Comparison of ENCODE assay signal across 8 cellular contexts in the genomic region with DNA sequence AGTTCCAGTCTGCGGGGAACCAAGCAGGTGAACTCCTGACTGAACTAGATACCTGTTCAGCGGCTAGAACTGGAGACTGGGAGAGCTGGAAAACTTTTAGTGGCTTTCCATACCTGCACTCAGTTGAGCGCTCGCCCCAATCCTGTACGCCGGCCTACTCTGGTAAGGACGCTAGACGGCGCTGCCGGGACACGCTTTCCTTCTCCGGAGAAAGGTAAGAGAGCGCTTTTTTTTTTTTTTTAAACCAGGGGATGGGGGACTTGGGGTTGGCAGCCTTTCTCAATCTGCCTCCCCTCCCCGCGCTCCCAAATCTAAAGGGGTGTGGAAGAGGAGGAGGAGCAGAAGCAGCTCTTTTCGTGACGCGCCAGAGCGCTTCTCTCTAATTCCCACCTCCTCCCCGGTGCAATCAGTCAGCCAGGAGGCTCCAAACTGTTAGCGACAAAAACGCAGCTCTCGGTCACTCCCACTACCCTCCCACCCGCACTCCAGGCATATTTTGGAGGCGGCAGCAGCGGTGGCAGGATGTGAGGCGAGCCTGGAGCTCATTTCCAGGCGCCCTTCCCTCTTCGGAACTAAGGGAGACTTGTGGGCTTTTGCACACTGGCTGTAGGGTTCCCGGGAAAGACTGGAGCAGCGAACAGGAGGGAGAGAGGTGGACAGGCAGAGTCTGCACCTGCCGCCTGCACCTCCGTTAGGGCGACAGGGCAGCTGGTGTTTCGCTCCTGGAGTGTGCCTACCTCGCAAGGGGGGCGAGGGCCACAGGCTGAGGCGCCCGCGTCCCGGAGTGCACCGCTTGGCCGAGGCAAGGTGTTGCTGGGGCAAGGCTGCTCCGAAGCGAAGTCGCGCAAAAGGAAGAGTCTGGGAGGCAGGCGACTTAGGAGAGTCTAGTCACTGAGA. TPM values are rescaled to one million over a fixed set of nuclear protein-coding genes. Genes with fewer than 3 reads are reported as not detected.
A peak's percentile ranks its signal among the peaks of the same experiment; 100 is the strongest.
DNase-seq lines count a peak whose midpoint lies in the region; ATAC-seq and TF ChIP-seq lines count a peak whose summit lies in the region.

IL1RAPL2 (plus strand) TSS at position 409 of the 897 bp plus-strand sequence.

- TF ChIP-seq CTCF in AG04449 (IDR thresholded peaks at IDR 0.05; ENCODE audit: insufficient read depth, low read length, missing control alignments), result peak; percentile 29
- peak; percentile 29 for TF ChIP-seq CTCF in GM13977 (IDR thresholded peaks at IDR 0.05; ENCODE audit: extremely low read depth, insufficient read depth, missing control alignments)
- TF ChIP-seq CTCF in VCaP (conservative IDR thresholded peaks at IDR 0.05), result peak; percentile 73
- TF ChIP-seq CTCF in suprapubic skin (IDR thresholded peaks at IDR 0.05), result peak; percentile 14 to 25

- TF ChIP-seq EP300 in suprapubic skin (IDR thresholded peaks at IDR 0.05), result no peak

- H3K4me3 ChIP-seq in AG04449 (ENCODE audit: low read depth, low read length) (no peak within 1 kb of the TSS), iPS-15b (ENCODE audit: low read depth, low read length) (peak within 1 kb of the TSS; percentile 85), suprapubic skin (peak within 1 kb of the TSS; percentile 33)

- DNase-seq in AG04449 (ENCODE audit: low read depth, low spot score), result no peak
- no peak for DNase-seq in GM13977 (ENCODE audit: low spot score)
- DNase-seq in suprapubic skin (ENCODE audit: low spot score in 2 of 2), result no peak
- no peak for DNase-seq in T1000 (lab: John Stamatoyannopoulos, UW)
- no peak for DNase-seq in activated T-cell treated with anti-CD3 and anti-CD28 coated beads for 4 hours

- H3K36me3 ChIP-seq in iPS-15b (ENCODE audit: control insufficient read depth, insufficient read depth, low read length), result no peaks in the 10 kb centered on the region
- H3K36me3 ChIP-seq in suprapubic skin, result no peaks in the 10 kb centered on the region

- TF ChIP-seq POLR2A in suprapubic skin (IDR thresholded peaks at IDR 0.05), result no peak

- H3K9me3 ChIP-seq in iPS-15b (ENCODE audit: control insufficient read depth, insufficient read depth, low read length) (no peaks in the 10 kb centered on the region), suprapubic skin (no peaks in the 10 kb centered on the region)

- no peak for ATAC-seq in HG02884 (IDR thresholded peaks at IDR 0.05; ENCODE audit: unreplicated experiment)

- POLR2A ChIA-PET in AG04449 (lab: Yijun Ruan, JAX), result no interaction called here

- no peak within 1 kb of the TSS for H3K9ac ChIP-seq in iPS-15b (ENCODE audit: low read depth, low read length)

- H3K4me1 ChIP-seq in iPS-15b (ENCODE audit: control insufficient read depth, insufficient read depth, low read length) (no peaks in the 10 kb centered on the region), suprapubic skin (peaks cover 6% of the 10 kb centered on the region)

- in situ Hi-C loops in GM13977 (cut with MboI; ENCODE audit: low pct_unique_long_range_greater_than_20kb, low sequenced_read_pairs, unreplicated experiment), result no loop called here

- H3K27ac ChIP-seq in VCaP, result no peak within 1 kb of the TSS
- no peak within 1 kb of the TSS for H3K27ac ChIP-seq in suprapubic skin

- H3K27me3 ChIP-seq in iPS-15b (ENCODE audit: control insufficient read depth, insufficient read depth, low read length), result peaks cover 88% of the 10 kb centered on the region
- peaks cover 37% of the 10 kb centered on the region for H3K27me3 ChIP-seq in suprapubic skin

- WGBS in suprapubic skin, result 25% methylated on average over 25 of the region's 48 CpGs

- CTCF ChIA-PET in AG04449 (lab: Yijun Ruan, JAX), result no interaction called here

RNA-seq across cellular contexts. Expression of gene IL1RAPL2, which starts in this region (rescaled TPM):
- under 1 TPM in 3 of 4 donors, not detected in 1; 0.21 to 0.42 (median 0.25) TPM for total RNA-seq in suprapubic skin

Comparison
In these comparisons a context has a peak if more than half of its experiments do, and no peak if none do; other contexts are left out.
1. CTCF ChIP-seq: peak in every context shown above with its lines; median percentile 73 in VCaP; 29 in AG04449; 29 in GM13977; 20 in suprapubic skin.